ENCODE assay signal across 9 cellular contexts in the genomic region with DNA sequence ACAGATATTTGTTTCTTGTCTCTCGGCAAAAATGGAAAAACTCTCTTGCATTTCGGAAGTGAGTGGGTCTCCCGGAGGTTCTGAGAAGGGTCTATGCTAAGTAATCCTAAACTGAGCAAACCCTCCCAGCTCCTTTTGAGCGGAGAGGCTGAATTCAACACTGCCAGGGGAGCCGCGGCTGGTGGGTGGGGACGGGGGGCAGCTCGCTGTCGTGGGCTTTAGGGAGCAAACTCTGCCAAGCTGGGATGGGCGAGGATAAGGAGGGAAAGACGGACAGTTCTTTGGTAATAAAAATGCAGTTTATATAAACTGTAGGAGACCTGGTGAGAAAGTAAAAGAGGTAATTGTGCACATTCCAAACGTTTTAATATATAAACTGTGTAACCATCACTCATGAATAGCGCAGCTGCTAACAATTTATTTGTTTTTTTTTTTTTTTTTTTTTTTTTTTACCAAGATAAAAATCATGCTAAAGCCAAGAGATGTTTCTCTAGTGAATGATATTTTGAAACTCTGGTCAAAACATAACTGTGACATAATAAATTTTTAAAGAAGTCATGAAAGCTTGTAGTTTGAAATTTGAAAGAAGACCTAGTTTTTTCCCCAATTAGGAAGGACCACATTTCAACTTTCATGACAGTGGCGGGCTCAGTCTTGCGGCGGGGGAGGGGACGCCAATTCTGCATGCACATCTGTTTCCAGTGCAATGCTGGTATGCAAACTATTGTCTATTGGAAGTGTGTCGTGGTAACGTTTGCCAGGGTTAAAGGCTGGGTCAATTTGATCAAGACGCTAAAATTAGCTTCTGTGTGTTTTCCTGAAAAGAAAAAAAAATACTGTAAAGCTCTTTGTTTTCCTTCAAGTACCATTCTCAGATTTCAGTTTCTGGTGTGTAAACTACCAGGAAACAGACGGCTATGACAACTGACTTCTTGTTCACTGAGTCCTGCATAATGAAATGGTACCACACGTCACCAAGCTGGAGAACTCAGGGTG.
DNase-seq lines count a peak whose midpoint lies in the region; ATAC-seq and TF ChIP-seq lines count a peak whose summit lies in the region.
"Had no signal": no experiment of that assay in that cellular context is flagged by ENCODE, and none has a peak within 500 bp of the region (broad histone marks: within the 10 kb centered on the region; RNA-seq: fewer than 3 reads in every experiment).

No MANE protein-coding gene starts in this region.

- peak; percentile 60 for ATAC-seq in GM19438 (IDR thresholded peaks at IDR 0.05; ENCODE audit: low read depth, unreplicated experiment)
- ATAC-seq in activated naive CD4-positive, alpha-beta T cell treated with anti-CD3 and anti-CD28 coated beads, Interleukin-2, amount 50 U/mL, for 72 hours: no peak

- H3K79me2 ChIP-seq in ACC112 (ENCODE audit: control insufficient read depth, insufficient read depth, low read length, unreplicated experiment) (no peaks in the 10 kb centered on the region), hepatocyte (no peaks in the 10 kb centered on the region)

- no peak for TF ChIP-seq CTCF in hepatocyte (IDR thresholded peaks at IDR 0.05; ENCODE audit: poor library complexity)

- H2AFZ ChIP-seq in ACC112 (ENCODE audit: low read length, unreplicated experiment) (peak overlapping the region; percentile 72), hepatocyte (no peak overlapping the region)

- 61% methylated on average over 22 of the region's 22 CpGs for WGBS in hepatocyte (ENCODE audit: low lambda C conversion rate, missing lambda C conversion rate)

- H3K4me3 ChIP-seq in ACC112 (ENCODE audit: low read depth, low read length) (peak overlapping the region; percentile 76), SJCRH30 (peak overlapping the region; percentile 53), hepatocyte (no peak overlapping the region)

- H4K20me1 ChIP-seq in hepatocyte (ENCODE audit: insufficient read depth, poor library complexity, severe bottlenecking): no peaks in the 10 kb centered on the region

- H3K9me3 Mint-ChIP-seq in activated naive CD4-positive, alpha-beta T cell treated with anti-CD3 and anti-CD28 coated beads, Interleukin-2, amount 50 U/mL, for 72 hours: no peaks in the 10 kb centered on the region

- peaks cover 0 to 8% of the 10 kb centered on the region in 2 donors for H3K36me3 Mint-ChIP-seq in activated naive CD4-positive, alpha-beta T cell treated with anti-CD3 and anti-CD28 coated beads, Interleukin-2, amount 50 U/mL, for 72 hours

- no peak overlapping the region for H3K27ac Mint-ChIP-seq in activated naive CD4-positive, alpha-beta T cell treated with anti-CD3 and anti-CD28 coated beads, Interleukin-2, amount 50 U/mL, for 72 hours

- H3K27ac ChIP-seq in ACC112 (ENCODE audit: low read depth, low read length) (peak overlapping the region; percentile 25), SJCRH30 (peak overlapping the region; percentile 72), hepatocyte (no peak overlapping the region)

- DNase-seq in SJCRH30: peak; percentile 53 to 65
- no peak for DNase-seq in hepatocyte (ENCODE audit: low spot score)
- no peak for DNase-seq in kidney glomerular epithelial cell (lab: John Stamatoyannopoulos, UW)
- DNase-seq in HuH-7 (ENCODE audit: low spot score): no peak
- no peak for DNase-seq in activated naive CD4-positive, alpha-beta T cell treated with anti-CD3 and anti-CD28 coated beads, Interleukin-2, amount 50 U/mL, for 72 hours (ENCODE audit: low spot score in 2 of 2)
- no peak for DNase-seq in OCI-M1 (lab: John Stamatoyannopoulos, UW)
- DNase-seq: activated CD4-positive, alpha-beta T cell treated with anti-CD3 and anti-CD28 coated beads, Interleukin-2, amount 50 U/mL, for 48 hours had no signal

- H3K9me3 ChIP-seq in SJCRH30 (replicated peaks) (no peaks in the 10 kb centered on the region), hepatocyte (ENCODE audit: low read depth) (no peaks in the 10 kb centered on the region)

- peak overlapping the region; percentile 47 for H3K4me2 ChIP-seq in hepatocyte

- no peaks in the 10 kb centered on the region for H3K9me2 ChIP-seq in hepatocyte (replicated peaks; ENCODE audit: insufficient read depth)

- no peaks in the 10 kb centered on the region for H3K36me3 ChIP-seq in ACC112 (ENCODE audit: insufficient read depth, low read length)
- H3K36me3 ChIP-seq in SJCRH30: no peaks in the 10 kb centered on the region
- H3K36me3 ChIP-seq in hepatocyte (replicated peaks; ENCODE audit: insufficient read depth, low read depth): no peaks in the 10 kb centered on the region

- H3K4me1 ChIP-seq in ACC112 (ENCODE audit: control insufficient read depth, insufficient read depth, low read length, unreplicated experiment) (peaks cover 25% of the 10 kb centered on the region), SJCRH30 (0 out of 2 replicates have a peak, but pooled peaks cover 4% of the 10 kb centered on the region), hepatocyte (ENCODE audit: insufficient read depth) (no peaks in the 10 kb centered on the region)

- H3K27me3 ChIP-seq in ACC112 (ENCODE audit: insufficient read depth, low read length): no peaks in the 10 kb centered on the region
- no peaks in the 10 kb centered on the region for H3K27me3 ChIP-seq in SJCRH30
- no peaks in the 10 kb centered on the region for H3K27me3 ChIP-seq in hepatocyte

Comparison
In these comparisons a context has a peak if more than half of its experiments do, and no peak if none do; other contexts are left out.
1. DNase-seq: peak in SJCRH30 (2 of 2); none in hepatocyte (single experiment), kidney glomerular epithelial cell (single experiment), HuH-7 (single experiment), activated naive CD4-positive, alpha-beta T cell treated with anti-CD3 and anti-CD28 coated beads, Interleukin-2, amount 50 U/mL, for 72 hours (0 of 2) and OCI-M1 (single experiment).